Comparison of ENCODE assay signal across 25 cellular contexts in the genomic region with DNA sequence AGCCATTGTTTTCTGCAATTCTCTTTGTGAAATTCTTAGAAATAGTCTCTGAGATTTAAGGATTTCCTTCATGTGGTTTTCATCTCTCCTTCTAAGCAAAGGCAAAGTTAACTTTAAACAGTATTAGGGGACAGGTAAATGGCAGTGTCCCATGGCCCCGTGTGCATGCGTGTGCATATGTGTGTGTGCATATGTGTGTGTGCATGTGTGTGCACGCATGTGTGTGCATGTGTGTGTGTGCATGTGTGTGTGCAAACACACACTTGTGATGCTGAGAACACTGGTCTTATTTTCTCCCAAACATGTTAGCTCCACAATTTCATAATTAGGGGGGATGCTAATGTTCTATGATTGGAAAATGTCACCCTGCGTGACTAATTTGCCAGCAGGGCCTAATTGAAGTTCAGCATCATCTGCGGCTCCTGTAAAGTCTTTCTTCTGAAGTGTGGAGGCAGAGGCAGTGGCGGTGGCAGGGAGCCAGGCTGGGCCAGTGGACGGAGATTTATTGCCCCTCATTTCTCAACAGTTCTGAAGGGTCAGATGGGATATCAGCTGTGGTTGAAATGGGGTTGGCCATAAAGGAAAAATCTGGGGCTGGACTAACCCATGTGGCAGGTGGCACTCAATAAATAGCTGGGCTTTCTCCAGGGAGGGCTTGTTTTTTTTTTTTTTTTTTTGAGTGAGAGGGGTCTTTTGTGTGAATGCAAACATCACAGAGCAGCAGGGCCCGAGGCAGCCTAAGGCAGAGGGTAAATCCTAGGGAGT.
"Had no signal": no experiment of that assay in that cellular context is flagged by ENCODE, and none has a peak within 500 bp of the region (broad histone marks: within the 10 kb centered on the region; RNA-seq: fewer than 3 reads in every experiment).

No MANE protein-coding gene starts in this region.

- H3K27ac ChIP-seq: epithelial cell of prostate, esophagus squamous epithelium, left ventricle myocardium inferior, right atrium auricular region, stomach, suprapubic skin, tibial artery, WERI-Rb-1 had no signal

- DNase-seq: activated CD4-positive, alpha-beta T cell treated with anti-CD3 and anti-CD28 coated beads for 48 hours; activated CD4-positive, alpha-beta T cell treated with anti-CD3 and anti-CD28 coated beads, Interleukin-2, amount 50 U/mL, for 48 hours; activated CD8-positive, alpha-beta memory T cell treated with anti-CD3 and anti-CD28 coated beads, Interleukin-2, amount 50 U/mL, for 4 hours; activated effector memory CD4-positive, alpha-beta T cell treated with anti-CD3 and anti-CD28 coated beads, Interleukin-2, amount 50 U/mL, for 16 hours; activated naive CD4-positive, alpha-beta T cell treated with anti-CD3 and anti-CD28 coated beads, Interleukin-2, amount 10 ng/mL, durations not matched to agents 7 days and 5 days; activated T-cell treated with anti-CD3 and anti-CD28 coated beads, Interleukin-2, amount 50 U/mL, for 1 hour; amniotic stem cell; central memory CD4-positive, alpha-beta T cell; esophagus squamous epithelium; foreskin melanocyte; left ventricle myocardium inferior; mesendoderm; natural killer cell; stimulated activated CD4-positive, alpha-beta T cell treated with anti-CD3 and anti-CD28 coated beads, Interleukin-15, amount 100 ng/mL, for 24 hours; stimulated activated CD4-positive, alpha-beta T cell treated with anti-CD3 and anti-CD28 coated beads, Interleukin-2, amount 100 ng/mL, for 24 hours; stimulated activated naive B cell treated with anti-CD40 and anti-IgM and Interleukin-4, amounts not matched to agents 10 μg/mL and 1 μg/mL and 100 μg/mL, for 72 hours; stomach; T1000; tibial artery; WERI-Rb-1 had no signal

- H3K4me3 ChIP-seq: esophagus squamous epithelium, left ventricle myocardium inferior, lung, right atrium auricular region, stomach, suprapubic skin, tibial artery had no signal

- H3K36me3 ChIP-seq: esophagus squamous epithelium, left ventricle myocardium inferior, right atrium auricular region, stomach, suprapubic skin, tibial artery, WERI-Rb-1 had no signal

- H3K27me3 ChIP-seq: right atrium auricular region had no signal

- H3K4me1 ChIP-seq: esophagus squamous epithelium, suprapubic skin, tibial artery had no signal

- H3K9me3 ChIP-seq: esophagus squamous epithelium, left ventricle myocardium inferior, right atrium auricular region, stomach, suprapubic skin, tibial artery had no signal

- ATAC-seq: activated CD4-positive, CD25-positive, alpha-beta regulatory T cell treated with anti-CD3 and anti-CD28 coated beads, Interleukin-2, amount 50 U/mL, for 24 hours; natural killer cell; stimulated activated naive B cell treated with anti-CD40 and anti-IgM and Interleukin-4, amounts not matched to agents 10 μg/mL and 1 μg/mL and 100 μg/mL, for 72 hours had no signal
